In genomic region chr7:127959770-127960169, GRCh38 we compare ENCODE assay signal across 17 cellular contexts.
DNase-seq lines count a peak whose midpoint lies in the region; ATAC-seq, FAIRE-seq and TF ChIP-seq lines count a peak whose summit lies in the region.
"Had no signal": no experiment of that assay in that cellular context is flagged by ENCODE, and none has a peak within 500 bp of the region (broad histone marks: within the 10 kb centered on the region; RNA-seq: fewer than 3 reads in every experiment).

No MANE protein-coding gene starts in this region.

- no peak for FAIRE-seq in D721Med (lab: Jason Lieb, UNC)
- FAIRE-seq: A549, pancreas had no signal

- peaks cover 8% of the 10 kb centered on the region for H3K4me1 Mint-ChIP-seq in activated CD4-positive, alpha-beta T cell treated with anti-CD3 and anti-CD28 coated beads for 36 hours
- H3K4me1 Mint-ChIP-seq in stimulated activated memory B cell treated with anti-CD40 and anti-IgM and Interleukin-4, amounts not matched to agents 10 μg/mL and 1 μg/mL and 100 μg/mL, for 72 hours = peaks cover 14% of the 10 kb centered on the region
- H3K4me1 Mint-ChIP-seq in activated CD8-positive, alpha-beta memory T cell treated with anti-CD3 and anti-CD28 coated beads, Interleukin-2, amount 10 ng/mL, durations not matched to agents 7 days and 5 days = peaks cover 2% of the 10 kb centered on the region

- H3K36me3 Mint-ChIP-seq in activated CD4-positive, alpha-beta T cell treated with anti-CD3 and anti-CD28 coated beads for 36 hours (ENCODE audit: low read depth) = peaks cover 39% of the 10 kb centered on the region
- H3K36me3 Mint-ChIP-seq in stimulated activated memory B cell treated with anti-CD40 and anti-IgM and Interleukin-4, amounts not matched to agents 10 μg/mL and 1 μg/mL and 100 μg/mL, for 72 hours = peaks cover 42% of the 10 kb centered on the region
- H3K36me3 Mint-ChIP-seq in activated CD8-positive, alpha-beta memory T cell treated with anti-CD3 and anti-CD28 coated beads, Interleukin-2, amount 10 ng/mL, durations not matched to agents 7 days and 5 days = peaks cover 22% of the 10 kb centered on the region

- CTCF ChIA-PET in activated CD4-positive, alpha-beta T cell treated with anti-CD3 and anti-CD28 coated beads for 36 hours (lab: Charles Lee) = interaction anchor here (0.8 kb wide), 1 partner anchor 251 kb away, joined by 3 read pairs; no protein-coding TSS in a partner anchor
- CTCF ChIA-PET in activated CD8-positive, alpha-beta memory T cell treated with anti-CD3 and anti-CD28 coated beads, Interleukin-2, amount 10 ng/mL, durations not matched to agents 7 days and 5 days (lab: Charles Lee) = no interaction called here

- H3K9me3 Mint-ChIP-seq in activated CD4-positive, alpha-beta T cell treated with anti-CD3 and anti-CD28 coated beads for 36 hours (ENCODE audit: low read depth) = peaks cover 14% of the 10 kb centered on the region
- H3K9me3 Mint-ChIP-seq in stimulated activated memory B cell treated with anti-CD40 and anti-IgM and Interleukin-4, amounts not matched to agents 10 μg/mL and 1 μg/mL and 100 μg/mL, for 72 hours = no peaks in the 10 kb centered on the region
- no peaks in the 10 kb centered on the region for H3K9me3 Mint-ChIP-seq in activated CD8-positive, alpha-beta memory T cell treated with anti-CD3 and anti-CD28 coated beads, Interleukin-2, amount 10 ng/mL, durations not matched to agents 7 days and 5 days (ENCODE audit: low read depth)

- intact Hi-C loops in activated CD4-positive, alpha-beta T cell treated with anti-CD3 and anti-CD28 coated beads for 36 hours (cut with DNase I, micrococcal nuclease) = no loop called here

- H3K27me3 Mint-ChIP-seq in activated CD4-positive, alpha-beta T cell treated with anti-CD3 and anti-CD28 coated beads for 36 hours = no peaks in the 10 kb centered on the region
- H3K27me3 Mint-ChIP-seq in stimulated activated memory B cell treated with anti-CD40 and anti-IgM and Interleukin-4, amounts not matched to agents 10 μg/mL and 1 μg/mL and 100 μg/mL, for 72 hours = no peaks in the 10 kb centered on the region
- no peaks in the 10 kb centered on the region for H3K27me3 Mint-ChIP-seq in activated CD8-positive, alpha-beta memory T cell treated with anti-CD3 and anti-CD28 coated beads, Interleukin-2, amount 10 ng/mL, durations not matched to agents 7 days and 5 days
- H3K27me3 Mint-ChIP-seq: activated T-cell treated with anti-CD3 and anti-CD28 coated beads, Interleukin-2, amount 50 U/mL, for 24 hours had no signal

- no peak overlapping the region for H3K27ac Mint-ChIP-seq in activated CD4-positive, alpha-beta T cell treated with anti-CD3 and anti-CD28 coated beads for 36 hours
- H3K27ac Mint-ChIP-seq in stimulated activated memory B cell treated with anti-CD40 and anti-IgM and Interleukin-4, amounts not matched to agents 10 μg/mL and 1 μg/mL and 100 μg/mL, for 72 hours = peak overlapping the region; percentile 1
- no peak overlapping the region for H3K27ac Mint-ChIP-seq in activated CD8-positive, alpha-beta memory T cell treated with anti-CD3 and anti-CD28 coated beads, Interleukin-2, amount 10 ng/mL, durations not matched to agents 7 days and 5 days
- H3K27ac Mint-ChIP-seq: activated T-cell treated with anti-CD3 and anti-CD28 coated beads, Interleukin-2, amount 50 U/mL, for 24 hours; CD8-positive, alpha-beta T cell had no signal

- TF ChIP-seq CTCF in D721Med (IDR thresholded peaks at IDR 0.05; ENCODE audit: insufficient read depth, missing control alignments) = no peak

- no peak for DNase-seq in activated CD4-positive, alpha-beta T cell treated with anti-CD3 and anti-CD28 coated beads for 36 hours
- no peak for DNase-seq in activated CD4-positive, alpha-beta T cell treated with anti-CD3 and anti-CD28 coated beads, Interleukin-2, amount 50 U/mL, for 1 hour
- DNase-seq in kidney tubule cell (ENCODE audit: low spot score) (no peak), D721Med (ENCODE audit: insufficient read length, low spot score) (no peak)
- no peak for DNase-seq in activated CD8-positive, alpha-beta memory T cell treated with anti-CD3 and anti-CD28 coated beads, Interleukin-2, amount 10 ng/mL, durations not matched to agents 7 days and 5 days
- DNase-seq: activated CD4-positive, CD25-positive, alpha-beta regulatory T cell; activated T-cell treated with anti-CD3 and anti-CD28 coated beads, Interleukin-2, amount 50 U/mL, for 24 hours; adrenal gland; CD8-positive, alpha-beta T cell; left cardiac atrium; NCI-H345; pancreas; PC-3 had no signal

- POLR2A ChIA-PET in activated CD4-positive, alpha-beta T cell treated with anti-CD3 and anti-CD28 coated beads for 36 hours (lab: Charles Lee) = no interaction called here

- peak; percentile 53 for ATAC-seq in activated CD4-positive, alpha-beta T cell treated with anti-CD3 and anti-CD28 coated beads for 36 hours
- ATAC-seq in HG02588 (IDR thresholded peaks at IDR 0.05; ENCODE audit: unreplicated experiment) (peak; percentile 55), HG03457 (IDR thresholded peaks at IDR 0.05; ENCODE audit: unreplicated experiment) (peak; percentile 73)
- peak; percentile 50 for ATAC-seq in stimulated activated memory B cell treated with anti-CD40 and anti-IgM and Interleukin-4, amounts not matched to agents 10 μg/mL and 1 μg/mL and 100 μg/mL, for 72 hours
- ATAC-seq in activated CD8-positive, alpha-beta memory T cell treated with anti-CD3 and anti-CD28 coated beads, Interleukin-2, amount 10 ng/mL, durations not matched to agents 7 days and 5 days = no peak
- ATAC-seq: CD8-positive, alpha-beta T cell; left cardiac atrium; pancreas; PC-3 had no signal

- no peak overlapping the region for H3K4me3 Mint-ChIP-seq in activated CD4-positive, alpha-beta T cell treated with anti-CD3 and anti-CD28 coated beads for 36 hours
- H3K4me3 Mint-ChIP-seq in stimulated activated memory B cell treated with anti-CD40 and anti-IgM and Interleukin-4, amounts not matched to agents 10 μg/mL and 1 μg/mL and 100 μg/mL, for 72 hours = no peak overlapping the region
- no peak overlapping the region for H3K4me3 Mint-ChIP-seq in activated CD8-positive, alpha-beta memory T cell treated with anti-CD3 and anti-CD28 coated beads, Interleukin-2, amount 10 ng/mL, durations not matched to agents 7 days and 5 days
- H3K4me3 Mint-ChIP-seq: activated T-cell treated with anti-CD3 and anti-CD28 coated beads, Interleukin-2, amount 50 U/mL, for 24 hours; CD8-positive, alpha-beta T cell had no signal
